8 cellular contexts compared by ENCODE assay signal in genomic region chr19:41127801-41128300, GRCh38.
DNase-seq lines count a peak whose midpoint lies in the region; TF ChIP-seq lines count a peak whose summit lies in the region.
"Not testable (repeated sequence)": the region's sequence is repeated elsewhere in the genome, so short reads cannot be mapped to it uniquely, and the experiment has no call there.

No MANE protein-coding gene starts in this region.

- peak; percentile 42 for TF ChIP-seq CTCF in choroid plexus epithelial cell (conservative IDR thresholded peaks at IDR 0.05; ENCODE audit: low read depth, low read length)

- not testable (repeated sequence) for H3K36me3 Mint-ChIP-seq in stimulated activated naive CD8-positive, alpha-beta T cell treated with anti-CD3 and anti-CD28 coated beads, Interleukin-15, Interleukin-2, amounts not matched to agents 100 ng/mL and 50 ng/mL, for 24 hours (ENCODE audit: low read depth)

- DNase-seq in DMS79 treated with DMSO at 0.1 percent for 48 hours (lab: John Stamatoyannopoulos, UW): peak; percentile 69
- DNase-seq in Kasumi-1 (lab: John Stamatoyannopoulos, UW): peak; percentile 8 to 23
- DNase-seq in SHP77 treated with DMSO at 0.1 percent for 48 hours (lab: John Stamatoyannopoulos, UW): peak; percentile 73
- DNase-seq in activated CD8-positive, alpha-beta memory T cell treated with anti-CD3 and anti-CD28 coated beads, Interleukin-2, amount 50 U/mL, for 4 hours: peak; percentile 69
- DNase-seq in choroid plexus epithelial cell (ENCODE audit: low read depth): peak; percentile 82
- peak; percentile 49 for DNase-seq in iris pigment epithelial cell (ENCODE audit: low read depth)
- DNase-seq in retina: peak; percentile 76

- peak overlapping the region; percentile 63 for H3K4me3 Mint-ChIP-seq in stimulated activated naive CD8-positive, alpha-beta T cell treated with anti-CD3 and anti-CD28 coated beads, Interleukin-15, Interleukin-2, amounts not matched to agents 100 ng/mL and 50 ng/mL, for 24 hours

- H3K27ac Mint-ChIP-seq in stimulated activated naive CD8-positive, alpha-beta T cell treated with anti-CD3 and anti-CD28 coated beads, Interleukin-15, Interleukin-2, amounts not matched to agents 100 ng/mL and 50 ng/mL, for 24 hours: not testable (repeated sequence)

- H3K4me1 Mint-ChIP-seq in stimulated activated naive CD8-positive, alpha-beta T cell treated with anti-CD3 and anti-CD28 coated beads, Interleukin-15, Interleukin-2, amounts not matched to agents 100 ng/mL and 50 ng/mL, for 24 hours (ENCODE audit: low read depth): peaks cover 13% of the 10 kb centered on the region

- not testable (repeated sequence) for H3K27me3 Mint-ChIP-seq in stimulated activated naive CD8-positive, alpha-beta T cell treated with anti-CD3 and anti-CD28 coated beads, Interleukin-15, Interleukin-2, amounts not matched to agents 100 ng/mL and 50 ng/mL, for 24 hours

- H3K9me3 Mint-ChIP-seq in stimulated activated naive CD8-positive, alpha-beta T cell treated with anti-CD3 and anti-CD28 coated beads, Interleukin-15, Interleukin-2, amounts not matched to agents 100 ng/mL and 50 ng/mL, for 24 hours: not testable (repeated sequence)

- H3K4me3 ChIP-seq in choroid plexus epithelial cell (ENCODE audit: low read depth, low read length): not testable (repeated sequence)

Comparison
In these comparisons a context has a peak if more than half of its experiments do, and no peak if none do; other contexts are left out.
1. DNase-seq: peak in every context shown above with its lines; median percentile 82 in choroid plexus epithelial cell; 76 in retina; 73 in SHP77 treated with DMSO at 0.1 percent for 48 hours; 69 in DMS79 treated with DMSO at 0.1 percent for 48 hours; 69 in activated CD8-positive, alpha-beta memory T cell treated with anti-CD3 and anti-CD28 coated beads, Interleukin-2, amount 50 U/mL, for 4 hours; 49 in iris pigment epithelial cell; 16 in Kasumi-1.